12 cellular contexts compared by ENCODE assay signal in the genomic region with DNA sequence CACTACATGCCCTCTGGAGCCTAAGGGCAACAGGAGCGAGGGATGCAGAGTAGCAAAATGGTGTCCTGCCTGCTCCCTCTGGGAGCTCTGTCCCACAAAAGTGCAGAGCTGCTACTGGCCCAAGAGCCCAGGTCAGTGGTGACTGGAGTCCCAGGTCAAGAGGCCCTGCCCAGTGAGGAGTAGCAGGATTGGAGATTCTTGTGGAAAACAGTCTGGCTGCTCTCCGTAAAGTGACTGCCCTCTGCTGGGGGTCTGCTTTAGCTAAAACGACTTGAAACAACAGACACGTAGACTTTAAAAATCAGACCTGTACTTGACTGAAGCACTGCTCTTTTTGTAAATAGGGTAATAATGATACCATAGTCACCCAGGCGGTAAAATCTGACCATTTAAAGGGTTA.
DNase-seq lines count a peak whose midpoint lies in the region; TF ChIP-seq lines count a peak whose summit lies in the region.
"Had no signal": no experiment of that assay in that cellular context is flagged by ENCODE, and none has a peak within 500 bp of the region (broad histone marks: within the 10 kb centered on the region; RNA-seq: fewer than 3 reads in every experiment).

No MANE protein-coding gene starts in this region.

- no peaks in the 10 kb centered on the region for H3K27me3 ChIP-seq in WERI-Rb-1 (ENCODE audit: insufficient read depth, low read depth, severe bottlenecking)
- H3K27me3 ChIP-seq in testis, result no peaks in the 10 kb centered on the region
- H3K27me3 ChIP-seq in tibial nerve, result no peaks in the 10 kb centered on the region

- H3K9me3 ChIP-seq in WERI-Rb-1 (ENCODE audit: severe bottlenecking) (peaks cover 9% of the 10 kb centered on the region), testis (no peaks in the 10 kb centered on the region), tibial nerve (peaks cover 0 to 34% (median 0%) of the 10 kb centered on the region in 4 donors)
- H3K9me3 ChIP-seq: HAP-1 had no signal

- H3K4me1 ChIP-seq in testis (no peaks in the 10 kb centered on the region), tibial nerve (no peaks in the 10 kb centered on the region)
- H3K4me1 ChIP-seq: HAP-1 had no signal

- TF ChIP-seq POLR2A in testis (IDR thresholded peaks at IDR 0.05), result no peak
- TF ChIP-seq POLR2A in tibial nerve (IDR thresholded peaks at IDR 0.05), result no peak

- TF ChIP-seq EP300 in tibial nerve (IDR thresholded peaks at IDR 0.05), result no peak

- intact Hi-C loops in testis (cut with DNase I; ENCODE audit: low total_unique reads), result no loop called here

- peak; percentile 41 for TF ChIP-seq CTCF in WERI-Rb-1 (IDR thresholded peaks at IDR 0.05; ENCODE audit: low read depth, low read length)
- no peak for TF ChIP-seq CTCF in fibroblast of villous mesenchyme (IDR thresholded peaks at IDR 0.05; ENCODE audit: insufficient read depth, low read depth, low read length)
- TF ChIP-seq CTCF in testis (IDR thresholded peaks at IDR 0.05), result no peak
- TF ChIP-seq CTCF in tibial nerve (IDR thresholded peaks at IDR 0.05), result no peak

- H3K4me3 ChIP-seq in WERI-Rb-1 (ENCODE audit: low read depth, low read length), result no peak overlapping the region
- no peak overlapping the region for H3K4me3 ChIP-seq in fibroblast of villous mesenchyme (ENCODE audit: low read depth, low read length)
- H3K4me3 ChIP-seq in testis, result no peak overlapping the region
- no peak overlapping the region for H3K4me3 ChIP-seq in tibial nerve
- H3K4me3 ChIP-seq: HAP-1, lung, thoracic aorta had no signal

- H3K27ac ChIP-seq in WERI-Rb-1, result no peak overlapping the region
- H3K27ac ChIP-seq in testis, result no peak overlapping the region
- no peak overlapping the region for H3K27ac ChIP-seq in tibial nerve
- H3K27ac ChIP-seq: thoracic aorta had no signal

- DNase-seq in DMS 273 (lab: John Stamatoyannopoulos, UW; ENCODE audit: unreplicated experiment) (peak; percentile 9), DMS 273 treated with DMSO at 0.1 percent for 48 hours (lab: John Stamatoyannopoulos, UW) (no peak), WERI-Rb-1 (peak; percentile 40), fibroblast of villous mesenchyme (ENCODE audit: low read depth) (peak; percentile 0), testis (peak; percentile 17), Ammon's horn (ENCODE audit: low spot score) (no peak), Kasumi-1 (lab: John Stamatoyannopoulos, UW) (no peak), tibial nerve (ENCODE audit: low spot score in 2 of 2) (no peak)
- DNase-seq: NCI-H1105 had no signal

- H3K36me3 ChIP-seq in WERI-Rb-1, result no peaks in the 10 kb centered on the region
- H3K36me3 ChIP-seq in testis (ENCODE audit: low read depth, missing control alignments), result no peaks in the 10 kb centered on the region
- no peaks in the 10 kb centered on the region for H3K36me3 ChIP-seq in tibial nerve
- H3K36me3 ChIP-seq: HAP-1, thoracic aorta had no signal

- WGBS in testis, 2 donors, result 59 to 63% methylated on average over 3 to 5 of the region's 5 CpGs
- WGBS in tibial nerve, 2 donors, result 58 to 83% methylated on average over 4 to 5 of the region's 5 CpGs

Comparison
In these comparisons a context has a peak if more than half of its experiments do, and no peak if none do; other contexts are left out.
1. DNase-seq: peak in DMS 273 (single experiment), WERI-Rb-1 (single experiment), fibroblast of villous mesenchyme (single experiment) and testis (single experiment); none in DMS 273 treated with DMSO at 0.1 percent for 48 hours (single experiment), Ammon's horn (single experiment), Kasumi-1 (0 of 2) and tibial nerve (0 of 2).